15 cellular contexts compared by ENCODE assay signal in the genomic region with DNA sequence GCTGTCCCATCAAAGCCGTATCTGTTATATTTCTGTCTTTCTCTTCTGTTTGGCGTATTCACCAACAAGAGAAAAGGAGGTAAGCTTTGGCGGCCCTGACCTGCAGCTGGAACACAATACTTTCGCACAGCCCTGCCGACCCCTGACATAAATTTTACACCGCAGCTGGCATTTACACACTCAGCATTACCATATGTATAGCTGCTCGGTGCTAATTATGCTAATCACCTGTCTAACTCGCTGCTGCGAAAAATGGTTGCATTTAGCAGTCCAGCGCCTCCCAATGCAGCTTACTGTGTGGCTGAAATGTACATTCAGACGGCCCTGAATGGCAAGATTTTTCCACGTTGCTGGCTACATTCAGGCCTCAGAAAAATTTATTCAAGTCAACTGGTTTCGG. TPM values are rescaled to one million over a fixed set of nuclear protein-coding genes. Genes with fewer than 3 reads are reported as not detected.
DNase-seq lines count a peak whose midpoint lies in the region.
"Had no signal": no experiment of that assay in that cellular context is flagged by ENCODE, and none has a peak within 500 bp of the region (broad histone marks: within the 10 kb centered on the region; RNA-seq: fewer than 3 reads in every experiment).

No MANE protein-coding gene starts in this region.

- in situ Hi-C loops in G401 (cut with HindIII; ENCODE audit: low sequenced_read_pairs) = loop anchor here (5.0 kb wide), 1 partner anchor 54 kb away; no protein-coding TSS in a partner anchor

- peak overlapping the region; percentile 83 for H3K27ac ChIP-seq in ectodermal cell (ENCODE audit: insufficient read depth, low read depth, low read length, poor library complexity, severe bottlenecking)
- H3K27ac ChIP-seq: heart left ventricle, tibial artery had no signal

- no peaks in the 10 kb centered on the region for H3K9me3 ChIP-seq in ectodermal cell (ENCODE audit: control insufficient read depth, low read length)
- H3K9me3 ChIP-seq in neuron (ENCODE audit: low read length) = no peaks in the 10 kb centered on the region
- H3K9me3 ChIP-seq: heart left ventricle, tibial artery had no signal

- H3K4me3 ChIP-seq in ectodermal cell (ENCODE audit: insufficient read depth, low read depth, low read length) (no peak overlapping the region), neuron (ENCODE audit: low read length) (peak overlapping the region; percentile 29)
- H3K4me3 ChIP-seq: heart left ventricle, tibial artery had no signal

- H2AFZ ChIP-seq in neuron (ENCODE audit: low read depth, low read length) = no peak overlapping the region

- DNase-seq in G401 (ENCODE audit: low spot score) (peak; percentile 49), NAMALWA (ENCODE audit: low spot score) (peak; percentile 14), NCI-H2196 (lab: John Stamatoyannopoulos, UW; ENCODE audit: unreplicated experiment) (no peak), NOMO-1 treated with DMSO at 0.1 percent for 48 hours (lab: John Stamatoyannopoulos, UW; ENCODE audit: unreplicated experiment) (no peak), epidermal melanocyte (ENCODE audit: insufficient read length, low spot score) (no peak)
- DNase-seq: activated CD4-positive, alpha-beta T cell treated with anti-CD3 and anti-CD28 coated beads for 1 hour; activated T-cell treated with anti-CD3 and anti-CD28 coated beads, Interleukin-2, amount 50 U/mL, for 4 hours; GDM1; heart left ventricle; left cardiac atrium; NCI-H2227 treated with DMSO at 0.1 percent for 48 hours; RPMI8226; tibial artery had no signal

- H3K4me1 ChIP-seq in ectodermal cell (ENCODE audit: control insufficient read depth, insufficient read depth, low read length) = peaks cover 73% of the 10 kb centered on the region
- peaks cover 97% of the 10 kb centered on the region for H3K4me1 ChIP-seq in neuron (ENCODE audit: insufficient read depth, low read length)

- H3K27me3 ChIP-seq in ectodermal cell (ENCODE audit: control insufficient read depth, insufficient read depth, low read length, poor library complexity, severe bottlenecking) (no peaks in the 10 kb centered on the region), neuron (ENCODE audit: insufficient read depth, low read length) (no peaks in the 10 kb centered on the region)
- H3K27me3 ChIP-seq: heart left ventricle, tibial artery had no signal

- H3K36me3 ChIP-seq in ectodermal cell (ENCODE audit: control insufficient read depth, insufficient read depth, low read length) (no peaks in the 10 kb centered on the region), neuron (ENCODE audit: insufficient read depth, low read length) (peaks cover 66% of the 10 kb centered on the region)

- 26 to 27% methylated on average over 13 of the region's 13 CpGs for WGBS in ectodermal cell, 2 experiments

RNA-seq across cellular contexts. Expression of gene PTCH1, which starts 20.8 kb away (rescaled TPM):
- 6.7 and 7.0 TPM in 2 replicates for total RNA-seq in G401 (2014; rRNA removed; shearing (Covaris generic))
- polyA plus RNA-seq in ectodermal cell (2013, experiment 1 of 4) = 31.0 TPM
- polyA plus RNA-seq in ectodermal cell (2013, experiment 2 of 4) = 26.1 TPM
- 27.9 TPM for polyA plus RNA-seq in ectodermal cell (2013, experiment 3 of 4)
- 24.2 TPM for polyA plus RNA-seq in ectodermal cell (2013, experiment 4 of 4)

Comparison
In these comparisons a context has a peak if more than half of its experiments do, and no peak if none do; other contexts are left out.
1. DNase-seq: peak in G401 (single experiment) and NAMALWA (single experiment); none in NCI-H2196 (single experiment), NOMO-1 treated with DMSO at 0.1 percent for 48 hours (single experiment) and epidermal melanocyte (single experiment).